2 cellular contexts compared by ENCODE assay signal in the genomic region with DNA sequence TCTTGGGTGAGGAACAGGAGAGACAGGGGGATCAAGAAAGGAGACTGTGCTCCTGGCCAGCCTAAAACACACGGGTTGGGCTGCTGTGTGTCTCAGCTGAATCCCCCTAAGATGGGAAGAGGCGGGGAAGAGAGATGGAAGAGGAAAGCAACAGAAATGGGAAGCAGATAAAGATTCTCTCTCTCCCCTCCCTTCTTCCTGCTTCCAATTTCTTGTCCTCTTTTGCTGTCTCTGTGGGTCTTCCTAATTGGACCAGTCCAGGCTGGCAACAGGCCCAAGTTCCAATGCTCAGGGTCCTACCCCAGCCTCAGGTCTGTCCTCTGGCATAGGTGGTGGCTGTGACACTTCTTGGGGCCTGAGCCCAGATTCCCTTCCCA.
TF ChIP-seq lines count a peak whose summit lies in the region.

No MANE protein-coding gene starts in this region.

TF ChIP-seq in HEK293, 187 proteins besides CTCF, POLR2A, EP300 and RAD21:
- TF ChIP-seq, protein P1, sequence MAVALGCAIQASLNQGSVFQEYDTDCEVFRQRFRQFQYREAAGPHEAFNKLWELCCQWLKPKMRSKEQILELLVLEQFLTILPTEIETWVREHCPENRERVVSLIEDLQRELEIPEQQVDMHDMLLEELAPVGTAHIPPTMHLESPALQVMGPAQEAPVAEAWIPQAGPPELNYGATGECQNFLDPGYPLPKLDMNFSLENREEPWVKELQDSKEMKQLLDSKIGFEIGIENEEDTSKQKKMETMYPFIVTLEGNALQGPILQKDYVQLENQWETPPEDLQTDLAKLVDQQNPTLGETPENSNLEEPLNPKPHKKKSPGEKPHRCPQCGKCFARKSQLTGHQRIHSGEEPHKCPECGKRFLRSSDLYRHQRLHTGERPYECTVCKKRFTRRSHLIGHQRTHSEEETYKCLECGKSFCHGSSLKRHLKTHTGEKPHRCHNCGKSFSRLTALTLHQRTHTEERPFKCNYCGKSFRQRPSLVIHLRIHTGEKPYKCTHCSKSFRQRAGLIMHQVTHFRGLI (tag by site-specific recombination; IDR thresholded peaks at IDR 0.05), result peak; percentile 60; the same call in 1 of the 2 replicates
- TF ChIP-seq ZNF394 (tag by site-specific recombination; IDR thresholded peaks at IDR 0.05; ENCODE audit: borderline replicate concordance), result no peak
- TF ChIP-seq ZNF423 (tag by site-specific recombination; IDR thresholded peaks at IDR 0.05), result no peak
- TF ChIP-seq ZNF560 (tag by site-specific recombination; IDR thresholded peaks at IDR 0.05; ENCODE audit: borderline replicate concordance), result no peak
- TF ChIP-seq, protein P2, sequence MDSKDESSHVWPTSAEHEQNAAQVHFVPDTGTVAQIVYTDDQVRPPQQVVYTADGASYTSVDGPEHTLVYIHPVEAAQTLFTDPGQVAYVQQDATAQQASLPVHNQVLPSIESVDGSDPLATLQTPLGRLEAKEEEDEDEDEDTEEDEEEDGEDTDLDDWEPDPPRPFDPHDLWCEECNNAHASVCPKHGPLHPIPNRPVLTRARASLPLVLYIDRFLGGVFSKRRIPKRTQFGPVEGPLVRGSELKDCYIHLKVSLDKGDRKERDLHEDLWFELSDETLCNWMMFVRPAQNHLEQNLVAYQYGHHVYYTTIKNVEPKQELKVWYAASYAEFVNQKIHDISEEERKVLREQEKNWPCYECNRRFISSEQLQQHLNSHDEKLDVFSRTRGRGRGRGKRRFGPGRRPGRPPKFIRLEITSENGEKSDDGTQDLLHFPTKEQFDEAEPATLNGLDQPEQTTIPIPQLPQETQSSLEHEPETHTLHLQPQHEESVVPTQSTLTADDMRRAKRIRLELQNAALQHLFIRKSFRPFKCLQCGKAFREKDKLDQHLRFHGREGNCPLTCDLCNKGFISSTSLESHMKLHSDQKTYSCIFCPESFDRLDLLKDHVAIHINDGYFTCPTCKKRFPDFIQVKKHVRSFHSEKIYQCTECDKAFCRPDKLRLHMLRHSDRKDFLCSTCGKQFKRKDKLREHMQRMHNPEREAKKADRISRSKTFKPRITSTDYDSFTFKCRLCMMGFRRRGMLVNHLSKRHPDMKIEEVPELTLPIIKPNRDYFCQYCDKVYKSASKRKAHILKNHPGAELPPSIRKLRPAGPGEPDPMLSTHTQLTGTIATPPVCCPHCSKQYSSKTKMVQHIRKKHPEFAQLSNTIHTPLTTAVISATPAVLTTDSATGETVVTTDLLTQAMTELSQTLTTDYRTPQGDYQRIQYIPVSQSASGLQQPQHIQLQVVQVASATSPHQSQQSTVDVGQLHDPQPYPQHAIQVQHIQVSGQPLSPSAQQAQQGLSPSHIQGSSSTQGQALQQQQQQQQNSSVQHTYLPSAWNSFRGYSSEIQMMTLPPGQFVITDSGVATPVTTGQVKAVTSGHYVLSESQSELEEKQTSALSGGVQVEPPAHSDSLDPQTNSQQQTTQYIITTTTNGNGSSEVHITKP (tag by site-specific recombination; IDR thresholded peaks at IDR 0.05), result peak; percentile 71
- TF ChIP-seq ZNF558 (tag by site-specific recombination; IDR thresholded peaks at IDR 0.05), result no peak
- no peak for TF ChIP-seq ZNF148 (tag by site-specific recombination; IDR thresholded peaks at IDR 0.05; ENCODE audit: borderline replicate concordance)
- TF ChIP-seq ZNF514 (tag by site-specific recombination; IDR thresholded peaks at IDR 0.05), result no peak
- TF ChIP-seq, protein P3, sequence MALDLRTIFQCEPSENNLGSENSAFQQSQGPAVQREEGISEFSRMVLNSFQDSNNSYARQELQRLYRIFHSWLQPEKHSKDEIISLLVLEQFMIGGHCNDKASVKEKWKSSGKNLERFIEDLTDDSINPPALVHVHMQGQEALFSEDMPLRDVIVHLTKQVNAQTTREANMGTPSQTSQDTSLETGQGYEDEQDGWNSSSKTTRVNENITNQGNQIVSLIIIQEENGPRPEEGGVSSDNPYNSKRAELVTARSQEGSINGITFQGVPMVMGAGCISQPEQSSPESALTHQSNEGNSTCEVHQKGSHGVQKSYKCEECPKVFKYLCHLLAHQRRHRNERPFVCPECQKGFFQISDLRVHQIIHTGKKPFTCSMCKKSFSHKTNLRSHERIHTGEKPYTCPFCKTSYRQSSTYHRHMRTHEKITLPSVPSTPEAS (tag by site-specific recombination; IDR thresholded peaks at IDR 0.05), result no peak

TF ChIP-seq in neural cell, 6 proteins besides CTCF, POLR2A, EP300 and RAD21:
- TF ChIP-seq EZH2 (IDR thresholded peaks at IDR 0.05; ENCODE audit: borderline replicate concordance, insufficient read depth, low read length, poor library complexity, severe bottlenecking), result no peak
- no peak for TF ChIP-seq TAF1 (IDR thresholded peaks at IDR 0.05; ENCODE audit: low read depth)
- TF ChIP-seq, protein P4, sequence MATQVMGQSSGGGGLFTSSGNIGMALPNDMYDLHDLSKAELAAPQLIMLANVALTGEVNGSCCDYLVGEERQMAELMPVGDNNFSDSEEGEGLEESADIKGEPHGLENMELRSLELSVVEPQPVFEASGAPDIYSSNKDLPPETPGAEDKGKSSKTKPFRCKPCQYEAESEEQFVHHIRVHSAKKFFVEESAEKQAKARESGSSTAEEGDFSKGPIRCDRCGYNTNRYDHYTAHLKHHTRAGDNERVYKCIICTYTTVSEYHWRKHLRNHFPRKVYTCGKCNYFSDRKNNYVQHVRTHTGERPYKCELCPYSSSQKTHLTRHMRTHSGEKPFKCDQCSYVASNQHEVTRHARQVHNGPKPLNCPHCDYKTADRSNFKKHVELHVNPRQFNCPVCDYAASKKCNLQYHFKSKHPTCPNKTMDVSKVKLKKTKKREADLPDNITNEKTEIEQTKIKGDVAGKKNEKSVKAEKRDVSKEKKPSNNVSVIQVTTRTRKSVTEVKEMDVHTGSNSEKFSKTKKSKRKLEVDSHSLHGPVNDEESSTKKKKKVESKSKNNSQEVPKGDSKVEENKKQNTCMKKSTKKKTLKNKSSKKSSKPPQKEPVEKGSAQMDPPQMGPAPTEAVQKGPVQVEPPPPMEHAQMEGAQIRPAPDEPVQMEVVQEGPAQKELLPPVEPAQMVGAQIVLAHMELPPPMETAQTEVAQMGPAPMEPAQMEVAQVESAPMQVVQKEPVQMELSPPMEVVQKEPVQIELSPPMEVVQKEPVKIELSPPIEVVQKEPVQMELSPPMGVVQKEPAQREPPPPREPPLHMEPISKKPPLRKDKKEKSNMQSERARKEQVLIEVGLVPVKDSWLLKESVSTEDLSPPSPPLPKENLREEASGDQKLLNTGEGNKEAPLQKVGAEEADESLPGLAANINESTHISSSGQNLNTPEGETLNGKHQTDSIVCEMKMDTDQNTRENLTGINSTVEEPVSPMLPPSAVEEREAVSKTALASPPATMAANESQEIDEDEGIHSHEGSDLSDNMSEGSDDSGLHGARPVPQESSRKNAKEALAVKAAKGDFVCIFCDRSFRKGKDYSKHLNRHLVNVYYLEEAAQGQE (IDR thresholded peaks at IDR 0.05; ENCODE audit: borderline replicate concordance), result peak; percentile 10
- TF ChIP-seq POLR2AphosphoS5 (IDR thresholded peaks at IDR 0.05), result no peak
- no peak for TF ChIP-seq SMC3 (conservative IDR thresholded peaks at IDR 0.05; ENCODE audit: poor library complexity)
- no peak for TF ChIP-seq MXI1 (conservative IDR thresholded peaks at IDR 0.05; ENCODE audit: poor library complexity, severe bottlenecking)
